Comparison of ENCODE assay signal across 7 cellular contexts in the genomic region with DNA sequence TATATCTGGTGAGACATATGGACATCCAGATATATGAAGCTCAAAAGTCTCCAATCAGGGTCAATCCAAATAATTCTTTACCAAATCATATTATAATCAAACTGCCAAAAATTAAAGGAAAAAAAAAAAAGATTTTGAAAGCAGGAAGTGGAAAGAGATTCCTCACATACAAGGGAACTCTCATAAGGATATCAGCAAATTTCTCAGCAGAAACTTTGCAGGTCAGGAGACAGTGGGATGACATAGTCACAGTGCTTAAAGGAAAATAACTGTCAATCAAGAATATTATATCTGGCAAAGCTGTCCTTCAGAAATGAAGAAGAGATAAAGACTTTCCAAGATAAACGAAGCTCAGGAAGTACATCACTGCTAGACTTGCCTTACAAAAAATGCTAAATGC.
"Had no signal": no experiment of that assay in that cellular context is flagged by ENCODE, and none has a peak within 500 bp of the region (broad histone marks: within the 10 kb centered on the region; RNA-seq: fewer than 3 reads in every experiment).

No MANE protein-coding gene starts in this region.

- ATAC-seq: GM12878 had no signal

- DNase-seq: GDM1, GF-D8 had no signal

- H3K4me3 ChIP-seq: GM12878 had no signal

- FAIRE-seq: GM12878, GM12891, GM12892, GM18507, GM19239 had no signal
